23 cellular contexts compared by ENCODE assay signal in the genomic region with DNA sequence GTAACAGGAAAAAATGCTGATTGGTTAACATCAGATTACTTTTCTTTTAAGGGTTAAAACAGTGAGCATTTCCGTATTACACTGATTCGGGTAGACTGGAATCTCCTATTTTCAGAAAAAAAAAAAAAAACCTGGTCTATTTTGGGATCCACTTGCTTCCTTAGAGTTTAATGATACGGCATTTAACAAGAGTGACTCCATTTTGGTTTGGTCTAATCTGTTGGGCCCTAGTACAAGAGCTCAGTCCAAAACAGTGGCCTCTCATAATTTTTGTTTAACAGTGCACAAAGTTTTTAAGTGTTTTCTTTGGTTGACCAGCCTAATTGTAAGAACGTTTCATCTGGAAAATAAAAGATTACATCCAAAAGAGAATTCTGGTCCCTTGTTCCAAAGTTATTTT.
DNase-seq lines count a peak whose midpoint lies in the region; ATAC-seq, FAIRE-seq and TF ChIP-seq lines count a peak whose summit lies in the region.
"Had no signal": no experiment of that assay in that cellular context is flagged by ENCODE, and none has a peak within 500 bp of the region (broad histone marks: within the 10 kb centered on the region; RNA-seq: fewer than 3 reads in every experiment).

No MANE protein-coding gene starts in this region.

- H3K4me3 ChIP-seq in K562, result no peak overlapping the region
- no peak overlapping the region for H3K4me3 ChIP-seq in tibial artery
- no peak overlapping the region for H3K4me3 ChIP-seq in Caco-2 (ENCODE audit: low read depth, low read length)
- H3K4me3 ChIP-seq: BLaER1 had no signal

- no peaks in the 10 kb centered on the region for H3K9me3 Mint-ChIP-seq in chondrocyte (ENCODE audit: low read depth)
- H3K9me3 Mint-ChIP-seq in Caco-2 (ENCODE audit: unreplicated experiment), result no peaks in the 10 kb centered on the region
- H3K9me3 Mint-ChIP-seq: CD14-positive monocyte; CD4-positive, alpha-beta memory T cell; CD4-positive, CD25-positive, alpha-beta regulatory T cell; CD8-positive, alpha-beta memory T cell had no signal

- TF ChIP-seq RAD21 in K562 (CRISPR knock-in tag; conservative IDR thresholded peaks at IDR 0.05 in 1 of 2, IDR thresholded peaks at IDR 0.05 in 1 of 2), result no peak

- no TSS peak for BruUV-seq in K562 (replicated peaks; lab: Mats Ljungman, UMichigan)
- no TSS peak for BruUV-seq in Caco-2 (replicated peaks; lab: Mats Ljungman, UMichigan)

- DNase-seq in K562 (ENCODE audit: extremely low read depth in 1 of 4, low spot score in 3 of 4) (no peak), chondrocyte (ENCODE audit: low spot score) (no peak), tibial artery (no peak), SKM-1 treated with dmso at 0.1 percent for 144 hours (lab: John Stamatoyannopoulos, UW; ENCODE audit: unreplicated experiment) (no peak), Caco-2 (no peak)
- DNase-seq: 8988T; ACHN; BE2C; C1 segment of cervical spinal cord; Calu3; CD4-positive, alpha-beta memory T cell; CD4-positive, CD25-positive, alpha-beta regulatory T cell; CD8-positive, alpha-beta memory T cell; COR-L47; DMS79 treated with DMSO at 0.1 percent for 48 hours; GF-D8 had no signal

- H3K79me2 ChIP-seq in K562 (ENCODE audit: control insufficient read depth, insufficient read depth, low read length), result peaks cover 4% of the 10 kb centered on the region; the same call in 1 of the 3 replicates

- H3K4me3 Mint-ChIP-seq in chondrocyte (ENCODE audit: unreplicated experiment), result no peak overlapping the region
- no peak overlapping the region for H3K4me3 Mint-ChIP-seq in Caco-2 (ENCODE audit: unreplicated experiment)
- H3K4me3 Mint-ChIP-seq: CD14-positive monocyte; CD4-positive, alpha-beta memory T cell; CD4-positive, CD25-positive, alpha-beta regulatory T cell; CD8-positive, alpha-beta memory T cell had no signal

- CTCF ChIA-PET in K562 (lab: Yijun Ruan, JAX; ENCODE audit: low intra/inter-chr PET ratio) (no interaction called here), Caco-2 (lab: Charles Lee) (no interaction called here)

- no peak for ATAC-seq in K562

- H2AFZ ChIP-seq in K562 (ENCODE audit: low read depth, low read length), result no peak overlapping the region

- POLR2A ChIA-PET in K562 (lab: Yijun Ruan, JAX), result interaction anchor here (0.6 to 1.4 kb wide), 2 partner anchors 8 to 114 kb away, joined by 3 read pairs; no protein-coding TSS in a partner anchor
- POLR2A ChIA-PET in Caco-2 (lab: Charles Lee), result no interaction called here

- in situ Hi-C loops in K562 (cut with MboI), result no loop called here

- no peak overlapping the region for H3K9ac ChIP-seq in K562 (ENCODE audit: insufficient read depth in 1 of 2, low read depth in 2 of 2, low read length in 2 of 2)
- H3K9ac ChIP-seq: BLaER1 had no signal

- H4K20me1 ChIP-seq in K562 (replicated peaks; ENCODE audit: control insufficient read depth, insufficient read depth, low read length), result no peaks in the 10 kb centered on the region
- H4K20me1 ChIP-seq: BLaER1 had no signal

- no peak for FAIRE-seq in K562 (lab: Jason Lieb, UNC)
- FAIRE-seq: A204.1, D721Med, G401.6, GM12891, GM19239 had no signal

- H3K27me3 Mint-ChIP-seq in chondrocyte (ENCODE audit: low read depth) (no peaks in the 10 kb centered on the region), Caco-2 (ENCODE audit: insufficient read depth, unreplicated experiment) (no peaks in the 10 kb centered on the region)
- H3K27me3 Mint-ChIP-seq: CD4-positive, alpha-beta memory T cell; CD4-positive, CD25-positive, alpha-beta regulatory T cell; CD8-positive, alpha-beta memory T cell had no signal

- H3K27ac Mint-ChIP-seq in chondrocyte (ENCODE audit: unreplicated experiment) (peak overlapping the region; percentile 64), Caco-2 (ENCODE audit: unreplicated experiment) (no peak overlapping the region)
- H3K27ac Mint-ChIP-seq: CD14-positive monocyte; CD4-positive, CD25-positive, alpha-beta regulatory T cell had no signal

- H3K36me3 ChIP-seq in K562 (ENCODE audit: control insufficient read depth, insufficient read depth, low read length), result peaks cover 69% of the 10 kb centered on the region
- peaks cover 8 to 34% (median 25%) of the 10 kb centered on the region in 3 donors for H3K36me3 ChIP-seq in tibial artery
- H3K36me3 ChIP-seq in Caco-2 (ENCODE audit: control insufficient read depth, insufficient read depth, low read length), result no peaks in the 10 kb centered on the region; the same call in 1 of the 2 replicates
- H3K36me3 ChIP-seq: BE2C had no signal

- no peaks in the 10 kb centered on the region for H3K9me1 ChIP-seq in K562 (ENCODE audit: control insufficient read depth, insufficient read depth, low read length)

- TF ChIP-seq CTCF in K562 (IDR thresholded peaks at IDR 0.05 in 2 of 3, conservative IDR thresholded peaks at IDR 0.05 in 1 of 3; ENCODE audit: insufficient read depth in 2 of 3, low read depth in 1 of 3, low read length in 3 of 3) (no peak), chondrocyte (IDR thresholded peaks at IDR 0.05) (no peak), tibial artery (IDR thresholded peaks at IDR 0.05) (no peak), Caco-2 (IDR thresholded peaks at IDR 0.05; ENCODE audit: insufficient read depth in 1 of 2, low read depth in 1 of 2, low read length in 1 of 2, severe bottlenecking in 1 of 2, unreplicated experiment in 1 of 2) (no peak)

- TF ChIP-seq EP300 in K562 (IDR thresholded peaks at IDR 0.05; ENCODE audit: low read length), result no peak

- peaks cover 66% of the 10 kb centered on the region for H3K4me1 Mint-ChIP-seq in chondrocyte (ENCODE audit: low read depth)
- no peaks in the 10 kb centered on the region for H3K4me1 Mint-ChIP-seq in Caco-2 (ENCODE audit: low read depth, unreplicated experiment)
- H3K4me1 Mint-ChIP-seq: CD14-positive monocyte had no signal

- H3K36me3 Mint-ChIP-seq in chondrocyte (ENCODE audit: low read depth) (peaks cover 17% of the 10 kb centered on the region), Caco-2 (ENCODE audit: insufficient read depth, unreplicated experiment) (peaks cover 26% of the 10 kb centered on the region)

- H3K27ac ChIP-seq in K562 (ENCODE audit: extremely low read depth, low read depth, low read length) (no peak overlapping the region), tibial artery (peak overlapping the region; percentile 42 to 44)
- H3K27ac ChIP-seq: BLaER1 had no signal

- H3K27me3 ChIP-seq in K562 (ENCODE audit: control insufficient read depth in 2 of 2, insufficient read depth in 2 of 2, low read length in 2 of 2), result no peaks in the 10 kb centered on the region
- H3K27me3 ChIP-seq in tibial artery, result no peaks in the 10 kb centered on the region
- no peaks in the 10 kb centered on the region for H3K27me3 ChIP-seq in Caco-2 (replicated peaks; ENCODE audit: control insufficient read depth, insufficient read depth, low read length)
- H3K27me3 ChIP-seq: BE2C, BLaER1 had no signal

- intact Hi-C loops in K562 (cut with micrococcal nuclease) (no loop called here), tibial artery (cut with DNase I; ENCODE audit: low total_unique reads) (no loop called here), Caco-2 (cut with micrococcal nuclease; ENCODE audit: unreplicated experiment) (no loop called here)

- WGBS in K562 (ENCODE audit: insufficient coverage, low coverage, missing lambda C conversion rate), result 84% methylated on average over 4 of the region's 4 CpGs

- no peak for TF ChIP-seq POLR2A in K562 (conservative IDR thresholded peaks at IDR 0.05)

- no peak overlapping the region for H3K4me2 ChIP-seq in K562 (ENCODE audit: insufficient read depth, low read length)
- H3K4me2 ChIP-seq: BLaER1 had no signal

- peaks cover 0 to 3% of the 10 kb centered on the region in 2 experiments; a peak in 2 of 5 replicates for H3K4me1 ChIP-seq in K562 (replicated peaks in 1 of 2; ENCODE audit: control insufficient read depth in 2 of 2, insufficient read depth in 2 of 2, low read length in 2 of 2)
- peaks cover 0 to 50% (median 16%) of the 10 kb centered on the region in 4 donors for H3K4me1 ChIP-seq in tibial artery
- H3K4me1 ChIP-seq in Caco-2, result no peaks in the 10 kb centered on the region
- H3K4me1 ChIP-seq: BE2C, BLaER1 had no signal

- H3K9me3 ChIP-seq in K562 (replicated peaks; ENCODE audit: control insufficient read depth, insufficient read depth, low read depth, low read length) (no peaks in the 10 kb centered on the region), tibial artery (no peaks in the 10 kb centered on the region), Caco-2 (no peaks in the 10 kb centered on the region; the same call in 1 of the 2 replicates)
- H3K9me3 ChIP-seq: BE2C, BLaER1 had no signal

TF ChIP-seq in K562, 482 proteins besides CTCF, POLR2A, EP300 and RAD21 (continues in another document):
- TF ChIP-seq NFE2L1 (tag; IDR thresholded peaks at IDR 0.05; ENCODE audit: borderline replicate concordance, low read depth), result peak; percentile 54; the same call in 1 of the 2 replicates
- TF ChIP-seq CXXC5 (CRISPR knock-in tag; IDR thresholded peaks at IDR 0.05), result peak; percentile 57
- TF ChIP-seq ZNF699 (CRISPR knock-in tag; IDR thresholded peaks at IDR 0.05; ENCODE audit: insufficient replicate concordance), result no peak
- TF ChIP-seq ZNF707 (CRISPR knock-in tag; conservative IDR thresholded peaks at IDR 0.05), result no peak
- TF ChIP-seq, protein P1, sequence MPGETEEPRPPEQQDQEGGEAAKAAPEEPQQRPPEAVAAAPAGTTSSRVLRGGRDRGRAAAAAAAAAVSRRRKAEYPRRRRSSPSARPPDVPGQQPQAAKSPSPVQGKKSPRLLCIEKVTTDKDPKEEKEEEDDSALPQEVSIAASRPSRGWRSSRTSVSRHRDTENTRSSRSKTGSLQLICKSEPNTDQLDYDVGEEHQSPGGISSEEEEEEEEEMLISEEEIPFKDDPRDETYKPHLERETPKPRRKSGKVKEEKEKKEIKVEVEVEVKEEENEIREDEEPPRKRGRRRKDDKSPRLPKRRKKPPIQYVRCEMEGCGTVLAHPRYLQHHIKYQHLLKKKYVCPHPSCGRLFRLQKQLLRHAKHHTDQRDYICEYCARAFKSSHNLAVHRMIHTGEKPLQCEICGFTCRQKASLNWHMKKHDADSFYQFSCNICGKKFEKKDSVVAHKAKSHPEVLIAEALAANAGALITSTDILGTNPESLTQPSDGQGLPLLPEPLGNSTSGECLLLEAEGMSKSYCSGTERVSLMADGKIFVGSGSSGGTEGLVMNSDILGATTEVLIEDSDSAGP (CRISPR knock-in tag; IDR thresholded peaks at IDR 0.05), result no peak
